ENCODE assay signal across 13 cellular contexts in genomic region chr9:70111641-70112236, GRCh38.
DNase-seq lines count a peak whose midpoint lies in the region; TF ChIP-seq lines count a peak whose summit lies in the region.
"Had no signal": no experiment of that assay in that cellular context is flagged by ENCODE, and none has a peak within 500 bp of the region (broad histone marks: within the 10 kb centered on the region; RNA-seq: fewer than 3 reads in every experiment).

No MANE protein-coding gene starts in this region.

- H2AK5ac ChIP-seq in trophoblast cell (ENCODE audit: low read length), result no peak overlapping the region

- no peak overlapping the region for H3K23ac ChIP-seq in trophoblast cell (ENCODE audit: low read length)

- H3K14ac ChIP-seq in trophoblast cell (ENCODE audit: low read length), result no peak overlapping the region

- H3K4ac ChIP-seq in trophoblast cell (ENCODE audit: low read depth, low read length), result no peak overlapping the region

- peak; percentile 63 for DNase-seq in NCI-H748 (lab: John Stamatoyannopoulos, UW; ENCODE audit: unreplicated experiment)
- DNase-seq in NCI-H748 treated with DMSO at 0.1 percent for 48 hours (lab: John Stamatoyannopoulos, UW), result no peak
- DNase-seq in epithelial cell of prostate (ENCODE audit: low read depth, low spot score), result peak; percentile 90
- no peak for DNase-seq in smooth muscle cell (lab: John Stamatoyannopoulos, UW; ENCODE audit: unreplicated experiment)
- no peak for DNase-seq in trophoblast cell
- no peak for DNase-seq in NCI-H2196 treated with DMSO at 0.1 percent for 48 hours (lab: John Stamatoyannopoulos, UW; ENCODE audit: unreplicated experiment)
- DNase-seq in HAP-1 (ENCODE audit: low spot score in 2 of 2), result no peak
- DNase-seq: activated gamma-delta T cell, GOT3, NCI-H1048 had no signal

- H3K4me2 ChIP-seq in OCI-LY3 (ENCODE audit: low read length), result peak overlapping the region; percentile 89; the same call in 1 of the 2 replicates
- H3K4me2 ChIP-seq in smooth muscle cell, result no peak overlapping the region
- no peak overlapping the region for H3K4me2 ChIP-seq in trophoblast cell (ENCODE audit: low read length)

- H3K9me3 ChIP-seq in OCI-LY3 (ENCODE audit: insufficient read depth, low read length) (no peaks in the 10 kb centered on the region), smooth muscle cell (replicated peaks; ENCODE audit: low read depth) (no peaks in the 10 kb centered on the region), trophoblast cell (ENCODE audit: insufficient read depth, low read depth, low read length) (no peaks in the 10 kb centered on the region), HAP-1 (no peaks in the 10 kb centered on the region)

- H4K20me1 ChIP-seq in OCI-LY3 (ENCODE audit: insufficient read depth, low read length), result no peaks in the 10 kb centered on the region
- no peaks in the 10 kb centered on the region for H4K20me1 ChIP-seq in smooth muscle cell (ENCODE audit: low read depth)

- H2BK5ac ChIP-seq in trophoblast cell (ENCODE audit: low read depth, low read length, poor library complexity), result no peak overlapping the region

- H3K27me3 ChIP-seq in OCI-LY3 (ENCODE audit: low read depth, low read length), result 0 out of 2 replicates have a peak, but pooled peaks cover 10% of the 10 kb centered on the region
- H3K27me3 ChIP-seq in smooth muscle cell (ENCODE audit: low read depth), result no peaks in the 10 kb centered on the region
- no peaks in the 10 kb centered on the region for H3K27me3 ChIP-seq in trophoblast cell (ENCODE audit: insufficient read depth, low read length)
- H3K27me3 ChIP-seq in HAP-1 (ENCODE audit: low read depth), result peaks cover 4% of the 10 kb centered on the region; the same call in 1 of the 2 replicates

- in situ Hi-C loops in HAP-1 (cut with MboI; ENCODE audit: low sequenced_read_pairs), result no loop called here

- no peak overlapping the region for H4K12ac ChIP-seq in trophoblast cell (ENCODE audit: low read depth, low read length)

- H3F3A ChIP-seq in smooth muscle cell (ENCODE audit: low read depth), result peaks cover 3% of the 10 kb centered on the region

- H2AFZ ChIP-seq in OCI-LY3 (ENCODE audit: low read depth, low read length) (no peak overlapping the region), smooth muscle cell (ENCODE audit: low read depth) (no peak overlapping the region), trophoblast cell (ENCODE audit: insufficient read depth, low read length, poor library complexity) (no peak overlapping the region)

- peaks cover 17% of the 10 kb centered on the region for H3K4me1 ChIP-seq in OCI-LY3 (ENCODE audit: low read length)
- H3K4me1 ChIP-seq in smooth muscle cell (ENCODE audit: low read depth), result peaks cover 4% of the 10 kb centered on the region
- peaks cover 0 to 3% of the 10 kb centered on the region in 2 experiments for H3K4me1 ChIP-seq in trophoblast cell (ENCODE audit: control insufficient read depth in 1 of 2, insufficient read depth in 2 of 2, low read length in 2 of 2)
- H3K4me1 ChIP-seq in HAP-1, result peaks cover 6% of the 10 kb centered on the region; the same call in 1 of the 2 replicates

- H2BK120ac ChIP-seq in trophoblast cell (ENCODE audit: insufficient read depth, low read length, poor library complexity), result no peak overlapping the region

- TF ChIP-seq CTCF in OCI-LY3 (IDR thresholded peaks at IDR 0.05; ENCODE audit: low read depth, low read length), result no peak
- TF ChIP-seq CTCF in smooth muscle cell (IDR thresholded peaks at IDR 0.05; ENCODE audit: borderline replicate concordance, insufficient read depth, poor library complexity, severe bottlenecking), result no peak

- no peaks in the 10 kb centered on the region for H3K79me1 ChIP-seq in trophoblast cell (ENCODE audit: low read length)

- H3K27ac ChIP-seq in OCI-LY3 (ENCODE audit: low read length), result no peak overlapping the region
- peak overlapping the region; percentile 85 for H3K27ac ChIP-seq in epithelial cell of prostate
- peak overlapping the region; percentile 54 for H3K27ac ChIP-seq in smooth muscle cell (ENCODE audit: low read depth)
- no peak overlapping the region for H3K27ac ChIP-seq in trophoblast cell (ENCODE audit: low read depth, low read length)
- H3K27ac ChIP-seq: skin epidermis had no signal

- no peak overlapping the region for H4K8ac ChIP-seq in trophoblast cell (ENCODE audit: low read depth, low read length)

- no peaks in the 10 kb centered on the region for H3K79me2 ChIP-seq in OCI-LY3 (ENCODE audit: low read length)
- H3K79me2 ChIP-seq in smooth muscle cell (ENCODE audit: low read depth), result no peaks in the 10 kb centered on the region
- H3K79me2 ChIP-seq in trophoblast cell (ENCODE audit: control insufficient read depth, insufficient read depth, low read length, poor library complexity), result no peaks in the 10 kb centered on the region

- 87% methylated on average over 5 of the region's 5 CpGs for WGBS in smooth muscle cell (ENCODE audit: low lambda C conversion rate)
- no CpG with 5 or more reads among the region's 5 CpGs for WGBS in trophoblast cell (ENCODE audit: extremely low coverage, insufficient coverage, insufficient read length)

- no peak overlapping the region for H4K91ac ChIP-seq in trophoblast cell (ENCODE audit: low read depth, low read length)

- no peak overlapping the region for H3K9ac ChIP-seq in OCI-LY3 (ENCODE audit: low read length)
- no peak overlapping the region for H3K9ac ChIP-seq in smooth muscle cell (ENCODE audit: low read depth)
- H3K9ac ChIP-seq in trophoblast cell (ENCODE audit: low read length), result no peak overlapping the region

- H2BK12ac ChIP-seq in trophoblast cell (ENCODE audit: low read length), result no peak overlapping the region

- H3K36me3 ChIP-seq in OCI-LY3 (replicated peaks; ENCODE audit: low read depth, low read length), result no peaks in the 10 kb centered on the region
- H3K36me3 ChIP-seq in smooth muscle cell (ENCODE audit: low read depth), result no peaks in the 10 kb centered on the region
- H3K36me3 ChIP-seq in trophoblast cell (ENCODE audit: control insufficient read depth in 1 of 2, insufficient read depth in 2 of 2, low read length in 2 of 2), result no peaks in the 10 kb centered on the region
- no peaks in the 10 kb centered on the region for H3K36me3 ChIP-seq in HAP-1 (replicated peaks)
- H3K36me3 ChIP-seq: WERI-Rb-1 had no signal

- H3K4me3 ChIP-seq in OCI-LY3 (ENCODE audit: low read length), result no peak overlapping the region
- H3K4me3 ChIP-seq in smooth muscle cell, result no peak overlapping the region
- no peak overlapping the region for H3K4me3 ChIP-seq in trophoblast cell (ENCODE audit: low read depth, low read length)
- no peak overlapping the region for H3K4me3 ChIP-seq in HAP-1
- H3K4me3 ChIP-seq: skin epidermis had no signal

- no peak overlapping the region for H3K18ac ChIP-seq in trophoblast cell (ENCODE audit: low read length)

Comparison
In these comparisons a context has a peak if more than half of its experiments do, and no peak if none do; other contexts are left out.
1. DNase-seq: peak in NCI-H748 (single experiment) and epithelial cell of prostate (single experiment); none in NCI-H748 treated with DMSO at 0.1 percent for 48 hours (single experiment), smooth muscle cell (single experiment), trophoblast cell (0 of 2), NCI-H2196 treated with DMSO at 0.1 percent for 48 hours (single experiment) and HAP-1 (0 of 2).
2. H3K27ac ChIP-seq: peak in epithelial cell of prostate (single experiment) and smooth muscle cell (single experiment); none in OCI-LY3 (single experiment) and trophoblast cell (single experiment).